Comparison of ENCODE assay signal across 25 cellular contexts in genomic region chr9:123389698-123390097, GRCh38. TPM values are rescaled to one million over a fixed set of nuclear protein-coding genes. Genes with fewer than 3 reads are reported as not detected.
"Had no signal": no experiment of that assay in that cellular context is flagged by ENCODE, and none has a peak within 500 bp of the region (broad histone marks: within the 10 kb centered on the region; RNA-seq: fewer than 3 reads in every experiment).

No MANE protein-coding gene starts in this region.

- H3K36me3 Mint-ChIP-seq: activated CD4-positive, alpha-beta memory T cell treated with anti-CD3 and anti-CD28 coated beads for 36 hours; activated naive CD4-positive, alpha-beta T cell treated with anti-CD3 and anti-CD28 coated beads, Interleukin-2, amount 10 ng/mL, durations not matched to agents 7 days and 5 days; activated naive CD8-positive, alpha-beta T cell treated with anti-CD3 and anti-CD28 coated beads, Interleukin-2, amount 10 ng/mL, durations not matched to agents 7 days and 5 days; WTC11 had no signal

- H3K27me3 ChIP-seq: adrenal gland, SJSA1 had no signal

- H3K9me3 ChIP-seq: adrenal gland, SJSA1 had no signal

- ATAC-seq: activated T-helper 17 cell treated with anti-CD3 and anti-CD28 coated beads, Interleukin-2, amount 50 U/mL, for 72 hours; SK-N-SH treated with all-trans-retinoic acid at 6 μM for 48 hours; WTC11 had no signal

- DNase-seq: activated CD4-positive, alpha-beta memory T cell treated with anti-CD3 and anti-CD28 coated beads for 36 hours; activated CD4-positive, alpha-beta T cell treated with anti-CD3 and anti-CD28 coated beads, Interleukin-2, amount 10 ng/mL, durations not matched to agents 24 days and 14 days; activated CD4-positive, CD25-positive, alpha-beta regulatory T cell treated with anti-CD3 and anti-CD28 coated beads, Interleukin-2, amount 50 U/mL, for 72 hours; activated gamma-delta T cell; activated naive CD4-positive, alpha-beta T cell treated with anti-CD3 and anti-CD28 coated beads, Interleukin-2, amount 10 ng/mL, durations not matched to agents 7 days and 5 days; activated naive CD8-positive, alpha-beta T cell treated with anti-CD3 and anti-CD28 coated beads, Interleukin-2, amount 10 ng/mL, durations not matched to agents 7 days and 5 days; activated T-cell treated with anti-CD3 and anti-CD28 coated beads for 4 hours; activated T-cell treated with anti-CD3 and anti-CD28 coated beads, Interleukin-2, amount 50 U/mL, for 48 hours; adrenal gland; anterior cingulate cortex; NCI-H1092 treated with DMSO at 0.1 percent for 48 hours; NCI-H1436; NCI-H1694 treated with DMSO at 0.1 percent for 48 hours; NCI-H2081; SHP77; SW 1271 had no signal

- H3K9me3 Mint-ChIP-seq: activated CD4-positive, alpha-beta T cell treated with anti-CD3 and anti-CD28 coated beads, Interleukin-2, amount 10 ng/mL, durations not matched to agents 24 days and 14 days; activated naive CD4-positive, alpha-beta T cell treated with anti-CD3 and anti-CD28 coated beads, Interleukin-2, amount 10 ng/mL, durations not matched to agents 7 days and 5 days; activated naive CD8-positive, alpha-beta T cell treated with anti-CD3 and anti-CD28 coated beads, Interleukin-2, amount 10 ng/mL, durations not matched to agents 7 days and 5 days; activated T-helper 17 cell treated with anti-CD3 and anti-CD28 coated beads, Interleukin-2, amount 50 U/mL, for 72 hours had no signal

- H3K27ac Mint-ChIP-seq: activated CD4-positive, alpha-beta memory T cell treated with anti-CD3 and anti-CD28 coated beads for 36 hours; activated CD4-positive, alpha-beta T cell treated with anti-CD3 and anti-CD28 coated beads, Interleukin-2, amount 10 ng/mL, durations not matched to agents 24 days and 14 days; activated naive CD4-positive, alpha-beta T cell treated with anti-CD3 and anti-CD28 coated beads, Interleukin-2, amount 10 ng/mL, durations not matched to agents 7 days and 5 days; activated naive CD8-positive, alpha-beta T cell treated with anti-CD3 and anti-CD28 coated beads, Interleukin-2, amount 10 ng/mL, durations not matched to agents 7 days and 5 days; activated T-helper 17 cell treated with anti-CD3 and anti-CD28 coated beads, Interleukin-2, amount 50 U/mL, for 72 hours; WTC11 had no signal

- H3K4me1 ChIP-seq: adrenal gland, SJSA1 had no signal

- H3K9ac ChIP-seq: KMS-11 had no signal

- H3K4me2 ChIP-seq: KMS-11 had no signal

- H3K27ac ChIP-seq: adrenal gland, KMS-11, SJSA1 had no signal

- H3K4me3 ChIP-seq: adrenal gland, SJSA1 had no signal

- H3K36me3 ChIP-seq: adrenal gland, SJSA1 had no signal

- H3K4me1 Mint-ChIP-seq: activated CD4-positive, alpha-beta T cell treated with anti-CD3 and anti-CD28 coated beads, Interleukin-2, amount 10 ng/mL, durations not matched to agents 24 days and 14 days; activated naive CD4-positive, alpha-beta T cell treated with anti-CD3 and anti-CD28 coated beads, Interleukin-2, amount 10 ng/mL, durations not matched to agents 7 days and 5 days; activated T-helper 17 cell treated with anti-CD3 and anti-CD28 coated beads, Interleukin-2, amount 50 U/mL, for 72 hours had no signal

- H3K4me3 Mint-ChIP-seq: activated CD4-positive, alpha-beta memory T cell treated with anti-CD3 and anti-CD28 coated beads for 36 hours; activated CD4-positive, alpha-beta T cell treated with anti-CD3 and anti-CD28 coated beads, Interleukin-2, amount 10 ng/mL, durations not matched to agents 24 days and 14 days; activated naive CD4-positive, alpha-beta T cell treated with anti-CD3 and anti-CD28 coated beads, Interleukin-2, amount 10 ng/mL, durations not matched to agents 7 days and 5 days; activated naive CD8-positive, alpha-beta T cell treated with anti-CD3 and anti-CD28 coated beads, Interleukin-2, amount 10 ng/mL, durations not matched to agents 7 days and 5 days; activated T-helper 17 cell treated with anti-CD3 and anti-CD28 coated beads, Interleukin-2, amount 50 U/mL, for 72 hours; WTC11 had no signal

- H3K27me3 Mint-ChIP-seq: activated CD4-positive, alpha-beta memory T cell treated with anti-CD3 and anti-CD28 coated beads for 36 hours; activated CD4-positive, alpha-beta T cell treated with anti-CD3 and anti-CD28 coated beads, Interleukin-2, amount 10 ng/mL, durations not matched to agents 24 days and 14 days; activated naive CD4-positive, alpha-beta T cell treated with anti-CD3 and anti-CD28 coated beads, Interleukin-2, amount 10 ng/mL, durations not matched to agents 7 days and 5 days; activated naive CD8-positive, alpha-beta T cell treated with anti-CD3 and anti-CD28 coated beads, Interleukin-2, amount 10 ng/mL, durations not matched to agents 7 days and 5 days; activated T-helper 17 cell treated with anti-CD3 and anti-CD28 coated beads, Interleukin-2, amount 50 U/mL, for 72 hours had no signal

- FAIRE-seq: RCC 7860 had no signal

RNA-seq across cellular contexts. Expression of gene CRB2, which starts 33.7 kb away (rescaled TPM):
- total RNA-seq: activated CD4-positive, alpha-beta memory T cell treated with anti-CD3 and anti-CD28 coated beads for 36 hours; activated CD4-positive, alpha-beta T cell treated with anti-CD3 and anti-CD28 coated beads, Interleukin-2, amount 10 ng/mL, durations not matched to agents 24 days and 14 days; activated CD8-positive, alpha-beta memory T cell treated with anti-CD3 and anti-CD28 coated beads for 36 hours; activated naive CD8-positive, alpha-beta T cell treated with anti-CD3 and anti-CD28 coated beads, Interleukin-2, amount 10 ng/mL, durations not matched to agents 7 days and 5 days; MCF 10A; SJSA1; T-helper 1 cell treated with Interleukin-12 subunit alpha and Interleukin-12 subunit beta and Interleukin-4 antibody, amounts not matched to agents 30 ng/mL and 1 ng/mL, for 36 hours had no signal
